Comparison of ENCODE assay signal across 1 cellular context in genomic region chr11:45578286-45578685, GRCh38.
TF ChIP-seq lines count a peak whose summit lies in the region.

No MANE protein-coding gene starts in this region.

TF ChIP-seq in K562, 482 proteins besides CTCF, POLR2A, EP300 and RAD21 (continued from another document):
- TF ChIP-seq IRF9 (tag; IDR thresholded peaks at IDR 0.05): no peak
- TF ChIP-seq TFE3 (CRISPR knock-in tag; IDR thresholded peaks at IDR 0.05): peak; percentile 97
- peak; percentile 84 for TF ChIP-seq USF2 (CRISPR knock-in tag; IDR thresholded peaks at IDR 0.05)
- peak; percentile 77 for TF ChIP-seq CBFA2T2 (conservative IDR thresholded peaks at IDR 0.05)
- TF ChIP-seq RAD51 (IDR thresholded peaks at IDR 0.05; ENCODE audit: borderline replicate concordance, low read depth): peak; percentile 96
- TF ChIP-seq AFF4 (CRISPR knock-in tag; IDR thresholded peaks at IDR 0.05): no peak
- peak; percentile 100 for TF ChIP-seq NFYB (IDR thresholded peaks at IDR 0.05; ENCODE audit: extremely low read depth, insufficient read length)
- no peak for TF ChIP-seq ATF3 (IDR thresholded peaks at IDR 0.05)
- no peak for TF ChIP-seq ATF3 (CRISPR knock-in tag; conservative IDR thresholded peaks at IDR 0.05)
- peak; percentile 75 for TF ChIP-seq RBM25 (IDR thresholded peaks at IDR 0.05; ENCODE audit: low read depth, low read length, severe bottlenecking)
- peak; percentile 82 for TF ChIP-seq USF1 (CRISPR knock-in tag; IDR thresholded peaks at IDR 0.05)
